16 cellular contexts compared by ENCODE assay signal in the genomic region with DNA sequence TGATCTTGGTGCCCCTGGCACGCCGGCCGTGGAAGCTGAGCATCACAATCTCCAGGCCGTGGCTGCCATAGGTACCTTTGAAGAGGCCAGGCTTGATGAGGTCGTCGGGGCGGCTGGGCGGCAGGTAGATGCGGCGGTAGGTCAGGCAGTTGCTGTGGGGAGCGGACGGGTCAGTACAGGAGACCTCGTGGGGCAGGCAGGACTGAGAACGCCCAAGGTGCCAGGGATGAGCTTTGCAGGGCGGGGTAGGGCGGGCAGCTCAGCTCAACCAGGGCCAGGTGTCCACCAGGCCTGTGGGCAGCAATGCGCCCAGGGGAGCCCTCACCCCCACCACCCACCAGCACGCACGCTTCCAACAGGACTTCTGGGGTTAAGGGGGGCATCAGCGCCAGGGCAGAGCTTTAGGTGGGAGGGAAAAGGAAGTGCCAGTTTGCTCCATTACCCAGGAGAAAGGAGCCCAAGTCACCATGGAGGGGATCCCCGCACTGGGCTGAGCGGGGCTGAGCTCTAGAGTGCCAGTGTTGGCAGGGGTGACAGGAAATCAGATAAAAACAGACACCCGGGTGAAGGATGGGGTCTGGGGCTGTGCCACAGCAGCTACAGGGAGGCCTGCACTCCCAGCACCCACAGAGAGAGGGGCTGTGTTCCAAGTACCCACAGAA.
"Had no signal": no experiment of that assay in that cellular context is flagged by ENCODE, and none has a peak within 500 bp of the region (broad histone marks: within the 10 kb centered on the region; RNA-seq: fewer than 3 reads in every experiment).

No MANE protein-coding gene starts in this region.

- H3K27ac Mint-ChIP-seq: activated naive CD8-positive, alpha-beta T cell treated with anti-CD3 and anti-CD28 coated beads, Interleukin-2, amount 10 ng/mL, durations not matched to agents 7 days and 5 days; nephron; T-helper 1 cell treated with Interleukin-12 subunit alpha and Interleukin-12 subunit beta and Interleukin-4 antibody, amounts not matched to agents 30 μg/mL and 1 μg/mL, for 36 hours had no signal

- H3K27ac ChIP-seq: body of pancreas, foreskin keratinocyte, hepatocyte, lower lobe of right lung, spleen, transverse colon, vagina had no signal

- H3K9me3 ChIP-seq: body of pancreas, lower lobe of right lung, spleen, transverse colon, vagina had no signal

- DNase-seq: activated CD4-positive, alpha-beta memory T cell treated with anti-CD3 and anti-CD28 coated beads, Interleukin-2, amount 10 ng/mL, durations not matched to agents 7 days and 5 days; activated CD4-positive, alpha-beta T cell treated with anti-CD3 and anti-CD28 coated beads for 4 hours; activated CD8-positive, alpha-beta memory T cell treated with anti-CD3 and anti-CD28 coated beads, Interleukin-2, amount 50 U/mL, for 4 hours; activated gamma-delta T cell; activated naive CD8-positive, alpha-beta T cell treated with anti-CD3 and anti-CD28 coated beads, Interleukin-2, amount 10 ng/mL, durations not matched to agents 7 days and 5 days; body of pancreas; foreskin keratinocyte; left colon; lower lobe of right lung; spleen; stimulated activated naive CD4-positive, alpha-beta T cell; transverse colon had no signal

- ATAC-seq: body of pancreas, foreskin keratinocyte, left colon, lower lobe of right lung had no signal

- H3K4me1 Mint-ChIP-seq: nephron had no signal

- H3K4me3 Mint-ChIP-seq: activated CD4-positive, alpha-beta memory T cell treated with anti-CD3 and anti-CD28 coated beads, Interleukin-2, amount 10 ng/mL, durations not matched to agents 7 days and 5 days; activated naive CD8-positive, alpha-beta T cell treated with anti-CD3 and anti-CD28 coated beads, Interleukin-2, amount 10 ng/mL, durations not matched to agents 7 days and 5 days; nephron; T-helper 1 cell treated with Interleukin-12 subunit alpha and Interleukin-12 subunit beta and Interleukin-4 antibody, amounts not matched to agents 30 μg/mL and 1 μg/mL, for 36 hours had no signal

- H3K9me3 Mint-ChIP-seq: activated CD4-positive, alpha-beta memory T cell treated with anti-CD3 and anti-CD28 coated beads, Interleukin-2, amount 10 ng/mL, durations not matched to agents 7 days and 5 days; activated naive CD8-positive, alpha-beta T cell treated with anti-CD3 and anti-CD28 coated beads, Interleukin-2, amount 10 ng/mL, durations not matched to agents 7 days and 5 days; nephron; T-helper 1 cell treated with Interleukin-12 subunit alpha and Interleukin-12 subunit beta and Interleukin-4 antibody, amounts not matched to agents 30 μg/mL and 1 μg/mL, for 36 hours had no signal

- H3K27me3 Mint-ChIP-seq: activated CD4-positive, alpha-beta memory T cell treated with anti-CD3 and anti-CD28 coated beads, Interleukin-2, amount 10 ng/mL, durations not matched to agents 7 days and 5 days; activated naive CD8-positive, alpha-beta T cell treated with anti-CD3 and anti-CD28 coated beads, Interleukin-2, amount 10 ng/mL, durations not matched to agents 7 days and 5 days had no signal
